ENCODE assay signal across 33 cellular contexts in genomic region chr21:35678393-35678792, GRCh38.
"Had no signal": no experiment of that assay in that cellular context is flagged by ENCODE, and none has a peak within 500 bp of the region (broad histone marks: within the 10 kb centered on the region; RNA-seq: fewer than 3 reads in every experiment).

No MANE protein-coding gene starts in this region.

- H3K4me1 ChIP-seq: adrenal gland had no signal

- H3K36me3 ChIP-seq: adrenal gland, brain microvascular endothelial cell, breast epithelium had no signal

- DNase-seq: activated B cell treated with CpG ODN at 0.5 μM for 24 hours; activated CD4-positive, alpha-beta memory T cell treated with anti-CD3 and anti-CD28 coated beads for 36 hours; activated CD4-positive, alpha-beta T cell treated with anti-CD3 and anti-CD28 coated beads for 4 hours; activated CD4-positive, alpha-beta T cell treated with anti-CD3 and anti-CD28 coated beads, Interleukin-2, amount 10 ng/mL, durations not matched to agents 24 days and 14 days; activated CD4-positive, alpha-beta T cell treated with anti-CD3 and anti-CD28 coated beads, Interleukin-2, amount 50 U/mL, for 1 hour; activated CD4-positive, alpha-beta T cell treated with anti-CD3 and anti-CD28 coated beads, Interleukin-2, amount 50 U/mL, for 4 hours; activated CD4-positive, CD25-positive, alpha-beta regulatory T cell treated with anti-CD3 and anti-CD28 coated beads, Interleukin-2, amount 50 U/mL, for 72 hours; activated CD8-positive, alpha-beta memory T cell treated with anti-CD3 and anti-CD28 coated beads, Interleukin-2, amount 50 U/mL, for 4 hours; activated CD8-positive, alpha-beta T cell treated with anti-CD3 and anti-CD28 coated beads for 36 hours; activated effector memory CD4-positive, alpha-beta T cell treated with anti-CD3 and anti-CD28 coated beads, Interleukin-2, amount 50 U/mL, for 16 hours; activated gamma-delta T cell treated with Interleukin-2 at 50 U/mL for 16 hours; activated naive CD4-positive, alpha-beta T cell; activated naive CD4-positive, alpha-beta T cell treated with anti-CD3 and anti-CD28 coated beads for 36 hours; activated naive CD4-positive, alpha-beta T cell treated with anti-CD3 and anti-CD28 coated beads, Interleukin-2, amount 50 U/mL, for 16 hours; activated naive CD8-positive, alpha-beta T cell treated with anti-CD3 and anti-CD28 coated beads for 36 hours; activated T-cell treated with anti-CD3 and anti-CD28 coated beads for 4 hours; activated T-cell treated with anti-CD3 and anti-CD28 coated beads, Interleukin-2, amount 50 U/mL, for 1 hour; activated T-cell treated with anti-CD3 and anti-CD28 coated beads, Interleukin-2, amount 50 U/mL, for 4 hours; activated T-cell treated with anti-CD3 and anti-CD28 coated beads, Interleukin-2, amount 50 U/mL, for 72 hours; adrenal gland; amniotic stem cell; aorta; body of pancreas; brain microvascular endothelial cell; central memory CD4-positive, alpha-beta T cell; T-helper 2 cell; T-helper 9 cell had no signal

- H3K4me3 ChIP-seq: adrenal gland, body of pancreas, breast epithelium had no signal

- H3K9me3 ChIP-seq: adrenal gland, body of pancreas, breast epithelium had no signal

- H3K27me3 ChIP-seq: adrenal gland, body of pancreas, brain microvascular endothelial cell, breast epithelium had no signal

- ATAC-seq: activated CD8-positive, alpha-beta T cell treated with anti-CD3 and anti-CD28 coated beads for 36 hours; activated naive CD4-positive, alpha-beta T cell treated with anti-CD3 and anti-CD28 coated beads, Interleukin-2, amount 50 U/mL, for 72 hours; activated T-cell treated with anti-CD3 and anti-CD28 coated beads, Interleukin-2, amount 50 U/mL, for 4 hours; activated T-cell treated with anti-CD3 and anti-CD28 coated beads, Interleukin-2, amount 50 U/mL, for 72 hours; activated T-helper 17 cell treated with anti-CD3 and anti-CD28 coated beads, Interleukin-2, amount 50 U/mL, for 72 hours; body of pancreas had no signal

- H3K27ac ChIP-seq: adrenal gland, brain microvascular endothelial cell, VCaP had no signal

- FAIRE-seq: astrocyte, TTC549 had no signal
